ENCODE assay signal across 8 cellular contexts in the genomic region with DNA sequence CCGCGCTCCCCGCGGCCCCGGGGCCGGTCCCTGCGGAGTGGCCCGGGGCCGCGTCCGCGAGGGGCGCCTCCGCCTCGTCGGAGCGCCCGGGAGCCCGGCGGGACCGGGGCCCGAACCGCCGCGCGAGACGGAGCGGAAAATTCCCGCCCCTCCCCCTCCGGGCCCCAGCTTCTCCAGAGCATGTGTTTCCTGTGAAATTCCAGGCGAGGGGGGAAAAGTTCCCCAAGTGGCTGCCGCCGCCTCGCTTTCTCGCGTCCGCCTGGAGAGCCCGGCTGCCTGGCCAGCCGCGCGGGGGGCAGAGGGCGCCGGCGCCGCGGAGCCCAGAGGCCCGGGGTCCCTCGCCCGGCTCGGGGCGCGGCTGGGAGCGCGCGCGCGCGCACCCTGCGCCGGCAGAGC. TPM values are rescaled to one million over a fixed set of nuclear protein-coding genes. Genes with fewer than 3 reads are reported as not detected.
DNase-seq lines count a peak whose midpoint lies in the region; ATAC-seq and TF ChIP-seq lines count a peak whose summit lies in the region.

No MANE protein-coding gene starts in this region.

- H3K4me3 Mint-ChIP-seq in mesothelial cell of epicardium: peak overlapping the region; percentile 86
- no peak overlapping the region for H3K4me3 Mint-ChIP-seq in activated CD4-positive, alpha-beta T cell treated with anti-CD3 and anti-CD28 coated beads, Interleukin-2, amount 10 ng/mL, durations not matched to agents 7 days and 5 days

- peaks cover 53% of the 10 kb centered on the region for H3K4me1 Mint-ChIP-seq in mesothelial cell of epicardium
- peaks cover 23% of the 10 kb centered on the region for H3K4me1 Mint-ChIP-seq in activated CD4-positive, alpha-beta T cell treated with anti-CD3 and anti-CD28 coated beads, Interleukin-2, amount 10 ng/mL, durations not matched to agents 7 days and 5 days

- H3K36me3 ChIP-seq in heart right ventricle (peaks cover 0 to 14% (median 0%) of the 10 kb centered on the region in 9 donors), ectodermal cell (ENCODE audit: control insufficient read depth, insufficient read depth, low read length) (no peaks in the 10 kb centered on the region), HAP-1 (replicated peaks) (no peaks in the 10 kb centered on the region)

- H3K27me3 Mint-ChIP-seq in mesothelial cell of epicardium (ENCODE audit: low read depth): peaks cover 4% of the 10 kb centered on the region
- peaks cover 81% of the 10 kb centered on the region for H3K27me3 Mint-ChIP-seq in activated CD4-positive, alpha-beta T cell treated with anti-CD3 and anti-CD28 coated beads, Interleukin-2, amount 10 ng/mL, durations not matched to agents 7 days and 5 days

- POLR2A ChIA-PET in activated CD4-positive, alpha-beta T cell treated with anti-CD3 and anti-CD28 coated beads, Interleukin-2, amount 10 ng/mL, durations not matched to agents 7 days and 5 days (lab: Charles Lee): no interaction called here

- DNase-seq in heart right ventricle: peak; percentile 42 to 47
- no peak for DNase-seq in cardiac septum (ENCODE audit: low spot score)
- DNase-seq in mesothelial cell of epicardium (ENCODE audit: low spot score in 2 of 2, unreplicated experiment in 2 of 2): no peak
- no peak for DNase-seq in activated CD4-positive, alpha-beta T cell treated with anti-CD3 and anti-CD28 coated beads, Interleukin-2, amount 10 ng/mL, durations not matched to agents 7 days and 5 days
- DNase-seq in RPMI8226: no peak
- no peak for DNase-seq in HAP-1 (ENCODE audit: low spot score in 2 of 2)
- DNase-seq in stimulated activated naive CD4-positive, alpha-beta T cell treated with Interleukin-2 at 50 U/mL for 16 hours (lab: John Stamatoyannopoulos, UW): no peak

- in situ Hi-C loops in HAP-1 (cut with MboI; ENCODE audit: low sequenced_read_pairs): loop anchor here (10.0 kb wide), 2 partner anchors 231 to 531 kb away; no protein-coding TSS in a partner anchor

- CTCF ChIA-PET in activated CD4-positive, alpha-beta T cell treated with anti-CD3 and anti-CD28 coated beads, Interleukin-2, amount 10 ng/mL, durations not matched to agents 7 days and 5 days (lab: Charles Lee): no interaction called here

- no peaks in the 10 kb centered on the region for H3K9me3 Mint-ChIP-seq in mesothelial cell of epicardium
- H3K9me3 Mint-ChIP-seq in activated CD4-positive, alpha-beta T cell treated with anti-CD3 and anti-CD28 coated beads, Interleukin-2, amount 10 ng/mL, durations not matched to agents 7 days and 5 days: no peaks in the 10 kb centered on the region

- intact Hi-C loops in heart right ventricle (cut with DNase I): loop anchor here in 7 of 10 donors (10.0 kb wide), 4 partner anchors 111 to 531 kb away; no protein-coding TSS in a partner anchor
- intact Hi-C loops in cardiac septum (cut with DNase I): no loop called here

- ATAC-seq in heart right ventricle: peak in 2 of 8 donors; percentile 6 to 20

- H3K4me1 ChIP-seq in heart right ventricle (peaks cover 13 to 72% (median 39%) of the 10 kb centered on the region in 9 donors), ectodermal cell (ENCODE audit: control insufficient read depth, insufficient read depth, low read length) (peaks cover 10% of the 10 kb centered on the region), HAP-1 (no peaks in the 10 kb centered on the region; the same call in 1 of the 2 replicates)

- 1 to 2% methylated on average over 58 to 60 of the region's 60 CpGs for WGBS in heart right ventricle, 2 donors
- 0% methylated on average over 60 of the region's 60 CpGs for WGBS in ectodermal cell, 2 experiments

- H3K4me3 ChIP-seq in heart right ventricle (peak overlapping the region; percentile 40 to 84 (median 72)), ectodermal cell (ENCODE audit: insufficient read depth, low read depth, low read length) (peak overlapping the region; percentile 51), HAP-1 (no peak overlapping the region)

- no peak overlapping the region for H3K27ac Mint-ChIP-seq in mesothelial cell of epicardium
- no peak overlapping the region for H3K27ac Mint-ChIP-seq in activated CD4-positive, alpha-beta T cell treated with anti-CD3 and anti-CD28 coated beads, Interleukin-2, amount 10 ng/mL, durations not matched to agents 7 days and 5 days

- H3K27ac ChIP-seq in heart right ventricle: peak overlapping the region; percentile 76 to 93 (median 86)
- H3K27ac ChIP-seq in ectodermal cell (ENCODE audit: insufficient read depth, low read depth, low read length, poor library complexity, severe bottlenecking): no peak overlapping the region

- H3K9me3 ChIP-seq in heart right ventricle (no peaks in the 10 kb centered on the region), ectodermal cell (ENCODE audit: control insufficient read depth, low read length) (no peaks in the 10 kb centered on the region), HAP-1 (no peaks in the 10 kb centered on the region)

- TF ChIP-seq CTCF in heart right ventricle (IDR thresholded peaks at IDR 0.05) (peak in 1 of 9 donors; percentile 8), mesothelial cell of epicardium (IDR thresholded peaks at IDR 0.05; ENCODE audit: unreplicated experiment) (no peak)

- no peaks in the 10 kb centered on the region for H3K36me3 Mint-ChIP-seq in mesothelial cell of epicardium
- H3K36me3 Mint-ChIP-seq in activated CD4-positive, alpha-beta T cell treated with anti-CD3 and anti-CD28 coated beads, Interleukin-2, amount 10 ng/mL, durations not matched to agents 7 days and 5 days (ENCODE audit: low read depth): no peaks in the 10 kb centered on the region

- H3K27me3 ChIP-seq in heart right ventricle (peaks cover 0 to 68% (median 0%) of the 10 kb centered on the region in 7 donors), ectodermal cell (ENCODE audit: control insufficient read depth, insufficient read depth, low read length, poor library complexity, severe bottlenecking) (peaks cover 67% of the 10 kb centered on the region), HAP-1 (ENCODE audit: low read depth) (peaks cover 70% of the 10 kb centered on the region)

RNA-seq across cellular contexts. Expression of gene CACNA1C, which starts 0.9 kb away (rescaled TPM):
- total RNA-seq in heart right ventricle: 100 to 1,000 TPM; 146 to 222 (median 187) TPM
- polyA plus RNA-seq in heart right ventricle: 10 to 100 TPM; 19.1 to 68.9 TPM
- total RNA-seq in cardiac septum: 182 TPM
- polyA plus RNA-seq in ectodermal cell (2013, experiment 1 of 4): 0.59 TPM
- 0.98 TPM for polyA plus RNA-seq in ectodermal cell (2013, experiment 2 of 4)
- polyA plus RNA-seq in ectodermal cell (2013, experiment 3 of 4): 0.85 TPM
- polyA plus RNA-seq in ectodermal cell (2013, experiment 4 of 4): 1.3 TPM
- total RNA-seq in mesothelial cell of epicardium: 29.8 to 33.6 TPM (median 31.2 TPM) in 3 replicates
- under 1 TPM; 0.12 to 0.15 TPM for total RNA-seq in activated CD4-positive, alpha-beta T cell treated with anti-CD3 and anti-CD28 coated beads, Interleukin-2, amount 10 ng/mL, durations not matched to agents 7 days and 5 days

RNA-seq across cellular contexts. Expression of gene DCP1B, which starts 49.4 kb away (rescaled TPM):
- 1 to 10 TPM; 1.1 to 4.1 (median 2.0) TPM for total RNA-seq in heart right ventricle
- polyA plus RNA-seq in heart right ventricle: 1 to 10 TPM; 1.4 to 4.9 TPM
- 2.1 TPM for total RNA-seq in cardiac septum
- 27.7 TPM for polyA plus RNA-seq in ectodermal cell (2013, experiment 1 of 4)
- polyA plus RNA-seq in ectodermal cell (2013, experiment 2 of 4): 25.7 TPM
- polyA plus RNA-seq in ectodermal cell (2013, experiment 3 of 4): 23.8 TPM
- 27.3 TPM for polyA plus RNA-seq in ectodermal cell (2013, experiment 4 of 4)
- total RNA-seq in mesothelial cell of epicardium: 19.8 to 22.9 TPM (median 21.4 TPM) in 3 replicates
- total RNA-seq in activated CD4-positive, alpha-beta T cell treated with anti-CD3 and anti-CD28 coated beads, Interleukin-2, amount 10 ng/mL, durations not matched to agents 7 days and 5 days: 10 to 100 TPM; 14.9 to 17.5 TPM

Comparison
In these comparisons a context has a peak if more than half of its experiments do, and no peak if none do; other contexts are left out.
1. DNase-seq: peak in heart right ventricle (2 of 2); none in cardiac septum (single experiment), mesothelial cell of epicardium (0 of 2), activated CD4-positive, alpha-beta T cell treated with anti-CD3 and anti-CD28 coated beads, Interleukin-2, amount 10 ng/mL, durations not matched to agents 7 days and 5 days (single experiment), RPMI8226 (single experiment), HAP-1 (0 of 2) and stimulated activated naive CD4-positive, alpha-beta T cell treated with Interleukin-2 at 50 U/mL for 16 hours (single experiment).
2. RNA of gene CACNA1C, which starts 0.9 kb away (total RNA-seq): 146 to 222 TPM in heart right ventricle, 182 TPM in cardiac septum (single experiment) and 29.8 to 33.6 TPM in mesothelial cell of epicardium; 0.12 to 0.15 TPM in activated CD4-positive, alpha-beta T cell treated with anti-CD3 and anti-CD28 coated beads, Interleukin-2, amount 10 ng/mL, durations not matched to agents 7 days and 5 days; every median in the first group is over 10 times any median in the second.